21 cellular contexts compared by ENCODE assay signal in the genomic region with DNA sequence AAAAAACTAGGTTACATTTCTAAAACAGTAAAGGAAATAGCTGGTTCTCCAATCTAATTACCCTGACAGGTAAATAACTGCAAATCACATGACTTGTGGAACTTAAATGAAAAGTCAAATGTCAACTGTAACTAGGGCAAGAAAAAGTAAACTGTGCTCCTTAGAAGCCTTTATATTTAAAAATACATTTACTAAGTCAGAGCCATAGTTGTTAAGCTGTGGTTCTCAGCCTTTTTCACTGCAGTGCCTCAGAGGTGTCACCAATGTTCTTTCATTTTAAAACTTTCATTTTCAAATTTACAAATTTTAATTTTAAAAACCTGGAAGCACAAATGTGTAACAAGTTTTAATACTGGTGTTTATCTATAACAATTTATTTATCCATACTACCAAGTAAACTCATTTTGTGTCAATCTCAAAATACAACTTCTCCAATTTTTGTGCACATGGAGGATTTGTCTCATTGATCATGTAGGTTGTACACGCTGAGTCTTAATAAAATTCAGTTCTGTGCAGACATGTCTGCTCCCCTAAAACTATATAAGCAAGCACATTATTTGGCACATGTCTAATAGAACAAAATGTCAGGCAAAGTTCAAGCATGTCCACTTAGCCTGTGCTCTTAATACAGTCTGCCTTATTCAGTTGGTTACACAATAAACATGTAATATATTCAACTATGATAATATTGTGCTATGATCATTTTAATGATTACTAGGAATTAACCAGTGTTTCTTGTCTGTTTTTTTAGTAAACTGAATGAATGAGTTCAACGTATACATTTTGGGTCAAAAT.
DNase-seq lines count a peak whose midpoint lies in the region; ATAC-seq and TF ChIP-seq lines count a peak whose summit lies in the region.
"Had no signal": no experiment of that assay in that cellular context is flagged by ENCODE, and none has a peak within 500 bp of the region (broad histone marks: within the 10 kb centered on the region; RNA-seq: fewer than 3 reads in every experiment).

No MANE protein-coding gene starts in this region.

- no peak for TF ChIP-seq CTCF in A673 (conservative IDR thresholded peaks at IDR 0.05; ENCODE audit: low read depth, low read length)

- CTCF ChIA-PET in A673 (lab: Charles Lee) = no interaction called here

- no peak overlapping the region for H3K27ac ChIP-seq in A673 (ENCODE audit: low read depth, low read length, poor library complexity, severe bottlenecking)
- H3K27ac ChIP-seq: A549, C4-2B, SJCRH30 had no signal

- no peaks in the 10 kb centered on the region for H3K27me3 ChIP-seq in A673 (replicated peaks; ENCODE audit: insufficient read depth, low read depth, low read length, poor library complexity)
- H3K27me3 ChIP-seq: SJCRH30 had no signal

- no peak overlapping the region for H3K4me3 ChIP-seq in A673 (ENCODE audit: low read depth, low read length, poor library complexity, severe bottlenecking)
- H3K4me3 ChIP-seq: A549, SJCRH30 had no signal

- peaks cover 42% of the 10 kb centered on the region for H3K4me1 ChIP-seq in A673 (ENCODE audit: insufficient read depth, low read length, poor library complexity, severe bottlenecking)
- H3K4me1 ChIP-seq: SJCRH30 had no signal

- no peaks in the 10 kb centered on the region for H3K9me3 ChIP-seq in A673 (ENCODE audit: low read depth, low read length, poor library complexity, severe bottlenecking)
- H3K9me3 ChIP-seq: A549, SJCRH30 had no signal

- no TSS peak for BruUV-seq in A673 (replicated peaks; lab: Mats Ljungman, UMichigan)

- H3K27ac Mint-ChIP-seq in activated T-cell treated with anti-CD3 and anti-CD28 coated beads, Interleukin-2, amount 50 U/mL, for 24 hours = peak overlapping the region; percentile 69
- H3K27ac Mint-ChIP-seq in activated T-helper 2 cell treated with anti-CD3 and anti-CD28 coated beads, Interferon-gamma antibody, Interleukin-2, Interleukin-4, amounts not matched to agents 10 μg/mL and 5 μg/mL and 100 μg/mL, durations not matched to agents 14 hours and 24 hours and 36 hours = peak overlapping the region; percentile 22
- H3K27ac Mint-ChIP-seq: HFFc6 had no signal

- no peaks in the 10 kb centered on the region for H3K9me3 Mint-ChIP-seq in activated T-cell treated with anti-CD3 and anti-CD28 coated beads, Interleukin-2, amount 50 U/mL, for 24 hours
- H3K9me3 Mint-ChIP-seq in activated T-helper 2 cell treated with anti-CD3 and anti-CD28 coated beads, Interferon-gamma antibody, Interleukin-2, Interleukin-4, amounts not matched to agents 10 μg/mL and 5 μg/mL and 100 μg/mL, durations not matched to agents 14 hours and 24 hours and 36 hours = no peaks in the 10 kb centered on the region
- H3K9me3 Mint-ChIP-seq: HFFc6, IgD-negative memory B cell had no signal

- peaks cover 6% of the 10 kb centered on the region for H3K36me3 Mint-ChIP-seq in activated T-cell treated with anti-CD3 and anti-CD28 coated beads, Interleukin-2, amount 50 U/mL, for 24 hours (ENCODE audit: low read depth)
- no peaks in the 10 kb centered on the region for H3K36me3 Mint-ChIP-seq in activated T-helper 2 cell treated with anti-CD3 and anti-CD28 coated beads, Interferon-gamma antibody, Interleukin-2, Interleukin-4, amounts not matched to agents 10 μg/mL and 5 μg/mL and 100 μg/mL, durations not matched to agents 14 hours and 24 hours and 36 hours (ENCODE audit: low read depth)

- H3K4me1 Mint-ChIP-seq in activated T-cell treated with anti-CD3 and anti-CD28 coated beads, Interleukin-2, amount 50 U/mL, for 24 hours (ENCODE audit: low read depth) = peaks cover 47% of the 10 kb centered on the region
- peaks cover 21% of the 10 kb centered on the region for H3K4me1 Mint-ChIP-seq in activated T-helper 2 cell treated with anti-CD3 and anti-CD28 coated beads, Interferon-gamma antibody, Interleukin-2, Interleukin-4, amounts not matched to agents 10 μg/mL and 5 μg/mL and 100 μg/mL, durations not matched to agents 14 hours and 24 hours and 36 hours (ENCODE audit: low read depth)

- POLR2A ChIA-PET in A673 (lab: Charles Lee; ENCODE audit: low non-redundant PET) = no interaction called here

- ATAC-seq in GM18867 (IDR thresholded peaks at IDR 0.05; ENCODE audit: unreplicated experiment) (peak; percentile 48), left colon (peak; percentile 42), GM21360 (IDR thresholded peaks at IDR 0.05; ENCODE audit: unreplicated experiment) (no peak)
- ATAC-seq: A549 had no signal

- H3K36me3 ChIP-seq in A673 (ENCODE audit: insufficient read depth, low read length, poor library complexity, severe bottlenecking) = no peaks in the 10 kb centered on the region
- H3K36me3 ChIP-seq: SJCRH30 had no signal

- H3K27me3 Mint-ChIP-seq in activated T-cell treated with anti-CD3 and anti-CD28 coated beads, Interleukin-2, amount 50 U/mL, for 24 hours = no peaks in the 10 kb centered on the region
- no peaks in the 10 kb centered on the region for H3K27me3 Mint-ChIP-seq in activated T-helper 2 cell treated with anti-CD3 and anti-CD28 coated beads, Interferon-gamma antibody, Interleukin-2, Interleukin-4, amounts not matched to agents 10 μg/mL and 5 μg/mL and 100 μg/mL, durations not matched to agents 14 hours and 24 hours and 36 hours (ENCODE audit: low read depth)
- H3K27me3 Mint-ChIP-seq: IgD-negative memory B cell had no signal

- H3K4me3 Mint-ChIP-seq in activated T-cell treated with anti-CD3 and anti-CD28 coated beads, Interleukin-2, amount 50 U/mL, for 24 hours = no peak overlapping the region
- no peak overlapping the region for H3K4me3 Mint-ChIP-seq in activated T-helper 2 cell treated with anti-CD3 and anti-CD28 coated beads, Interferon-gamma antibody, Interleukin-2, Interleukin-4, amounts not matched to agents 10 μg/mL and 5 μg/mL and 100 μg/mL, durations not matched to agents 14 hours and 24 hours and 36 hours (ENCODE audit: low read depth)
- H3K4me3 Mint-ChIP-seq: HFFc6, IgD-negative memory B cell had no signal

- no peak for DNase-seq in activated T-cell treated with anti-CD3 and anti-CD28 coated beads, Interleukin-2, amount 50 U/mL, for 24 hours
- DNase-seq in activated T-cell treated with anti-CD3 and anti-CD28 coated beads, Interleukin-2, amount 50 U/mL, for 1 hour = no peak
- DNase-seq in activated T-helper 2 cell treated with anti-CD3 and anti-CD28 coated beads, Interferon-gamma antibody, Interleukin-2, Interleukin-4, amounts not matched to agents 10 μg/mL and 5 μg/mL and 100 μg/mL, durations not matched to agents 14 hours and 24 hours and 36 hours (ENCODE audit: low spot score) = no peak
- DNase-seq in left colon = no peak
- no peak for DNase-seq in A673 (ENCODE audit: low spot score)
- DNase-seq in iPS-NIHi7 (ENCODE audit: extremely low spot score) = no peak
- DNase-seq: DMS 273 treated with DMSO at 0.1 percent for 48 hours, GF-D8, HFFc6, Kasumi-1, NCI-H1417, NCI-H1930, NCI-H526 treated with DMSO at 0.1 percent for 48 hours, OCI-M1, RPMI8226, SJCRH30 had no signal

- intact Hi-C loops in activated T-helper 2 cell treated with anti-CD3 and anti-CD28 coated beads, Interferon-gamma antibody, Interleukin-2, Interleukin-4, amounts not matched to agents 10 μg/mL and 5 μg/mL and 100 μg/mL, durations not matched to agents 14 hours and 24 hours and 36 hours (cut with micrococcal nuclease) = no loop called here
- intact Hi-C loops in left colon (cut with DNase I, micrococcal nuclease) (no loop called here), A673 (cut with micrococcal nuclease; ENCODE audit: unreplicated experiment) (no loop called here)
